Comparison of ENCODE assay signal across 9 cellular contexts in genomic region chr13:69935043-69935442, GRCh38.
DNase-seq lines count a peak whose midpoint lies in the region; ATAC-seq and TF ChIP-seq lines count a peak whose summit lies in the region.
"Had no signal": no experiment of that assay in that cellular context is flagged by ENCODE, and none has a peak within 500 bp of the region (broad histone marks: within the 10 kb centered on the region; RNA-seq: fewer than 3 reads in every experiment).

No MANE protein-coding gene starts in this region.

- no peaks in the 10 kb centered on the region for H3K4me1 Mint-ChIP-seq in activated naive CD8-positive, alpha-beta T cell treated with anti-CD3 and anti-CD28 coated beads, Interleukin-2, amount 50 U/mL, for 24 hours
- H3K4me1 Mint-ChIP-seq: central memory CD8-positive, alpha-beta T cell had no signal

- H3K27ac ChIP-seq in right cardiac atrium (ENCODE audit: low read length): no peak overlapping the region

- ATAC-seq in GM18505 (IDR thresholded peaks at IDR 0.05; ENCODE audit: unreplicated experiment) (peak; percentile 90), HG02678 (IDR thresholded peaks at IDR 0.05; ENCODE audit: unreplicated experiment) (peak; percentile 76), left colon (peak; percentile 51), right cardiac atrium (no peak)
- ATAC-seq in activated naive CD8-positive, alpha-beta T cell treated with anti-CD3 and anti-CD28 coated beads, Interleukin-2, amount 50 U/mL, for 24 hours: no peak

- peaks cover 11% of the 10 kb centered on the region for H3K9me3 Mint-ChIP-seq in activated naive CD8-positive, alpha-beta T cell treated with anti-CD3 and anti-CD28 coated beads, Interleukin-2, amount 50 U/mL, for 24 hours

- no peak overlapping the region for H3K27ac Mint-ChIP-seq in activated naive CD8-positive, alpha-beta T cell treated with anti-CD3 and anti-CD28 coated beads, Interleukin-2, amount 50 U/mL, for 24 hours

- DNase-seq in NCI-H69 (lab: John Stamatoyannopoulos, UW) (peak; percentile 49), left colon (no peak), DMS114 treated with DMSO at 0.1 percent for 48 hours (lab: John Stamatoyannopoulos, UW; ENCODE audit: unreplicated experiment) (no peak), nucleus accumbens (lab: John Stamatoyannopoulos, UW) (no peak), right cardiac atrium (no peak)
- no peak for DNase-seq in activated naive CD8-positive, alpha-beta T cell treated with anti-CD3 and anti-CD28 coated beads, Interleukin-2, amount 50 U/mL, for 24 hours

- no peaks in the 10 kb centered on the region for H3K27me3 ChIP-seq in right cardiac atrium (ENCODE audit: control insufficient read depth, insufficient read depth)

- no peak for TF ChIP-seq POLR2A in GM18505 (IDR thresholded peaks at IDR 0.05; ENCODE audit: borderline replicate concordance, extremely low read depth, insufficient read depth, insufficient read length)

- WGBS in right cardiac atrium: 66% methylated on average over 2 of the region's 2 CpGs

- H3K4me1 ChIP-seq in right cardiac atrium (ENCODE audit: control insufficient read depth, insufficient read depth, low read length): no peaks in the 10 kb centered on the region

- H3K9me3 ChIP-seq in right cardiac atrium (ENCODE audit: control insufficient read depth, low read length): no peaks in the 10 kb centered on the region

- H3K36me3 Mint-ChIP-seq in activated naive CD8-positive, alpha-beta T cell treated with anti-CD3 and anti-CD28 coated beads, Interleukin-2, amount 50 U/mL, for 24 hours (ENCODE audit: low read depth): no peaks in the 10 kb centered on the region

- no peaks in the 10 kb centered on the region for H3K27me3 Mint-ChIP-seq in activated naive CD8-positive, alpha-beta T cell treated with anti-CD3 and anti-CD28 coated beads, Interleukin-2, amount 50 U/mL, for 24 hours
- H3K27me3 Mint-ChIP-seq: central memory CD8-positive, alpha-beta T cell had no signal

- H3K4me3 Mint-ChIP-seq in activated naive CD8-positive, alpha-beta T cell treated with anti-CD3 and anti-CD28 coated beads, Interleukin-2, amount 50 U/mL, for 24 hours: no peak overlapping the region
- H3K4me3 Mint-ChIP-seq: central memory CD8-positive, alpha-beta T cell had no signal

- intact Hi-C loops in left colon (cut with DNase I, micrococcal nuclease) (no loop called here), right cardiac atrium (cut with DNase I) (no loop called here)

- H3K4me3 ChIP-seq in right cardiac atrium (ENCODE audit: low read length): no peak overlapping the region

Comparison
In these comparisons a context has a peak if more than half of its experiments do, and no peak if none do; other contexts are left out.
1. ATAC-seq: peak in GM18505 (single experiment), HG02678 (single experiment) and left colon (single experiment); none in activated naive CD8-positive, alpha-beta T cell treated with anti-CD3 and anti-CD28 coated beads, Interleukin-2, amount 50 U/mL, for 24 hours (single experiment) and right cardiac atrium (0 of 2).